ENCODE assay signal across 21 cellular contexts in genomic region chrX:68077378-68077777, GRCh38.
DNase-seq lines count a peak whose midpoint lies in the region; ATAC-seq, FAIRE-seq and TF ChIP-seq lines count a peak whose summit lies in the region.
"Had no signal": no experiment of that assay in that cellular context is flagged by ENCODE, and none has a peak within 500 bp of the region (broad histone marks: within the 10 kb centered on the region; RNA-seq: fewer than 3 reads in every experiment).

No MANE protein-coding gene starts in this region.

- FAIRE-seq in HepG2 (lab: Jason Lieb, UNC): no peak
- peak; percentile 21 for FAIRE-seq in colon (lab: Jason Lieb, UNC)
- FAIRE-seq: D721Med, GM12878, GM12892, GM18507 had no signal

- no peak for TF ChIP-seq POLR2A in HepG2 (IDR thresholded peaks at IDR 0.05; ENCODE audit: insufficient read depth in 1 of 2, low read depth in 2 of 2, low read length in 2 of 2)
- TF ChIP-seq POLR2A in right lobe of liver (IDR thresholded peaks at IDR 0.05): no peak

- no peak overlapping the region for H3K9ac ChIP-seq in HepG2 (ENCODE audit: insufficient read depth, low read depth, low read length)
- H3K9ac ChIP-seq: BLaER1 had no signal

- H3K4me2 ChIP-seq in HepG2 (ENCODE audit: low read depth, low read length): no peak overlapping the region
- H3K4me2 ChIP-seq: BLaER1 had no signal

- CTCF ChIA-PET in HepG2 (lab: Yijun Ruan, JAX; ENCODE audit: low intra/inter-chr PET ratio, low total read pairs): no interaction called here

- H3K9me3 ChIP-seq in HepG2 (ENCODE audit: low read length) (no peaks in the 10 kb centered on the region), right lobe of liver (no peaks in the 10 kb centered on the region)
- H3K9me3 ChIP-seq: BE2C, Caco-2 had no signal

- TF ChIP-seq EP300 in HepG2 (IDR thresholded peaks at IDR 0.05; ENCODE audit: low read depth in 2 of 2, low read length in 2 of 2) (no peak), HepG2 (CRISPR knock-in tag; IDR thresholded peaks at IDR 0.05; ENCODE audit: borderline replicate concordance) (no peak)

- in situ Hi-C loops in HepG2 (cut with HindIII; ENCODE audit: extremely low pct_ligation_motif_present, low pct_unique_long_range_greater_than_20kb): no loop called here

- DNase-seq in HepG2 (ENCODE audit: low spot score): no peak
- no peak for DNase-seq in right lobe of liver
- no peak for DNase-seq in activated T-cell treated with anti-CD3 and anti-CD28 coated beads for 4 hours
- no peak for DNase-seq in CD1c-positive myeloid dendritic cell (ENCODE audit: extremely low spot score)
- DNase-seq: ACHN; BE2C; C1 segment of cervical spinal cord; Caco-2; Calu3; CD4-positive, alpha-beta T cell; CD8-positive, alpha-beta T cell; DND-41; EL; GDM1 had no signal

- H4K20me1 ChIP-seq in HepG2 (ENCODE audit: insufficient read depth, low read length): no peaks in the 10 kb centered on the region
- H4K20me1 ChIP-seq: BLaER1 had no signal

- TF ChIP-seq RAD21 in HepG2 (CRISPR knock-in tag; IDR thresholded peaks at IDR 0.05): no peak

- intact Hi-C loops in HepG2 (cut with micrococcal nuclease; ENCODE audit: unreplicated experiment) (no loop called here), right lobe of liver (cut with DNase I) (no loop called here)

- TF ChIP-seq CTCF in HepG2 (CRISPR knock-in tag; IDR thresholded peaks at IDR 0.05) (no peak), right lobe of liver (IDR thresholded peaks at IDR 0.05) (no peak)

- H2AFZ ChIP-seq in HepG2 (ENCODE audit: low read length): no peak overlapping the region

- no peaks in the 10 kb centered on the region for H3K36me3 ChIP-seq in HepG2 (replicated peaks in 1 of 2; ENCODE audit: control insufficient read depth in 1 of 2, insufficient read depth in 2 of 2, low read length in 2 of 2)
- H3K36me3 ChIP-seq in right lobe of liver: no peaks in the 10 kb centered on the region
- H3K36me3 ChIP-seq: BE2C, BLaER1 had no signal

- POLR2A ChIA-PET in HepG2 (lab: Yijun Ruan, JAX): no interaction called here

- H3K27me3 ChIP-seq in HepG2 (ENCODE audit: control insufficient read depth in 1 of 2, insufficient read depth in 2 of 2, low read length in 2 of 2): no peaks in the 10 kb centered on the region
- H3K27me3 ChIP-seq in right lobe of liver: no peaks in the 10 kb centered on the region
- H3K27me3 ChIP-seq: BE2C, BLaER1 had no signal

- H3K4me1 ChIP-seq in HepG2 (ENCODE audit: insufficient read depth, low read length) (no peaks in the 10 kb centered on the region), right lobe of liver (no peaks in the 10 kb centered on the region)
- H3K4me1 ChIP-seq: BE2C, BLaER1, Caco-2 had no signal

- H3K4me3 ChIP-seq in HepG2 (replicated peaks in 1 of 3; ENCODE audit: insufficient read depth in 1 of 3, low read depth in 2 of 3, low read length in 3 of 3) (no peak overlapping the region), right lobe of liver (no peak overlapping the region)
- H3K4me3 ChIP-seq: BLaER1, GM12878 had no signal

- ATAC-seq in HepG2 (no peak), right lobe of liver (no peak)
- ATAC-seq: CD8-positive, alpha-beta T cell; GM12878 had no signal

- H3K79me2 ChIP-seq in HepG2 (ENCODE audit: insufficient read depth, low read length): no peaks in the 10 kb centered on the region

- H3K27ac ChIP-seq in HepG2 (ENCODE audit: extremely low read length, insufficient read depth, low read length): no peak overlapping the region
- no peak overlapping the region for H3K27ac ChIP-seq in right lobe of liver
- H3K27ac ChIP-seq: 22Rv1, BLaER1 had no signal

- no TSS peak for BruUV-seq in HepG2 (replicated peaks; lab: Mats Ljungman, UMichigan)

TF ChIP-seq in HepG2, 621 proteins besides CTCF, POLR2A, EP300 and RAD21:
- TF ChIP-seq ATF7 (IDR thresholded peaks at IDR 0.05): peak; percentile 59
- no peak for TF ChIP-seq ATF7 (CRISPR knock-in tag; IDR thresholded peaks at IDR 0.05)
- no peak for TF ChIP-seq ZNF30 (CRISPR knock-in tag; IDR thresholded peaks at IDR 0.05)
- TF ChIP-seq ZNF710 (CRISPR knock-in tag; IDR thresholded peaks at IDR 0.05; ENCODE audit: borderline replicate concordance): no peak
- no peak for TF ChIP-seq RNF2 (conservative IDR thresholded peaks at IDR 0.05; ENCODE audit: low read depth)
- no peak for TF ChIP-seq PAXIP1 (CRISPR knock-in tag; conservative IDR thresholded peaks at IDR 0.05)
